ENCODE assay signal across 26 cellular contexts in the genomic region with DNA sequence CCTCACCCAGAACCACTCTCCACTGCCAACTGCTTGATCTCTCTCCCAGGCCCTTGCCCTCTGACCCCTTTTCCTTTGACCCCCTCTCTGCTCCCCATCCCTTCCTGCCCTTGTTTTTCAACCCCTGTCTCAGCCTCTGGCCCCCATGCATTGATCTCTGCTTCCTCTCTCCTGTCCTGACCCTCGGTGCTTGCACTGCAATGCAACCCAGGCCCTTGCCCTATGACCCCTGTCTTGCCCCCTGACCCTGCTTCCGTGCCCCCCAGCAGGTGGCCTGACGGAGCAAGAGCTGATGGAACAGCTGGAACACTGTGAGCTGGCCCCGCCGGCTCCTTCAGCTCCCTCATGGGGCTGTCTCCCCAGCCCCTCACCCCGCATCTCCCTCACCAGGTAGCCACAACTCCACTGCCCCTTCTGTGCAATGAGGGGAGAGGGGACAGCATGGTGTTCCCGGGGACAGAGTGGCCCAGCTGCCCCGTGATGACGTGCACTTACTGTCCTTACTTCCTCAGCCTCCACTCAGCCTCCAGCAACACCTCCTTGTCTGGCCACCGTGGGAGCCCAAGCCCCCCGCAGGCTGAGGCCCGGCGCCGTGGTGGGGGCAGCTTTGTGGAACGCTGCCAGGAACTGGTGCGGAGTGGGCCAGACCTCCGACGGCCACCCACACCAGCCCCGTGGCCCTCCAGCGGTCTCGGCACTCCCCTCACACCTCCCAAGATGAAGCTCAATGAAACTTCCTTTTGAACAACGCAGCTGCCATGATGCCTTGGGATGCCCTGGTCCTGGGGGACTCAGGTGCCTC. TPM values are rescaled to one million over a fixed set of nuclear protein-coding genes. Genes with fewer than 3 reads are reported as not detected.
DNase-seq lines count a peak whose midpoint lies in the region; ATAC-seq, FAIRE-seq and TF ChIP-seq lines count a peak whose summit lies in the region.
"Had no signal": no experiment of that assay in that cellular context is flagged by ENCODE, and none has a peak within 500 bp of the region (broad histone marks: within the 10 kb centered on the region; RNA-seq: fewer than 3 reads in every experiment).

No MANE protein-coding gene starts in this region.

- H3K4me3 Mint-ChIP-seq in activated T-cell treated with anti-CD3 and anti-CD28 coated beads, Interleukin-2, amount 50 U/mL, for 24 hours, result no peak overlapping the region
- no peak overlapping the region for H3K4me3 Mint-ChIP-seq in activated T-cell treated with anti-CD3 and anti-CD28 coated beads, Interleukin-2, amount 50 U/mL, for 72 hours
- H3K4me3 Mint-ChIP-seq: GM23338, IgD-negative memory B cell had no signal

- POLR2A ChIA-PET in RWPE1 (lab: Yijun Ruan, JAX; ENCODE audit: low non-redundant PET), result no interaction called here
- POLR2A ChIA-PET in endothelial cell of umbilical vein (lab: Charles Lee), result no interaction called here

- FAIRE-seq in endothelial cell of umbilical vein (lab: Jason Lieb, UNC) (no peak), H54 (lab: Jason Lieb, UNC) (no peak)

- no peak overlapping the region for H2AFZ ChIP-seq in endothelial cell of umbilical vein (ENCODE audit: low read depth, low read length)
- no peak overlapping the region for H2AFZ ChIP-seq in osteoblast (ENCODE audit: low read length)
- H2AFZ ChIP-seq: GM23338 had no signal

- H3K27ac ChIP-seq in RWPE1, result peak overlapping the region; percentile 48; the same call in 1 of the 2 replicates
- no peak overlapping the region for H3K27ac ChIP-seq in endothelial cell of umbilical vein (ENCODE audit: insufficient read depth, low read depth, low read length)
- no peak overlapping the region for H3K27ac ChIP-seq in osteoblast (ENCODE audit: low read depth, low read length)
- H3K27ac ChIP-seq: 22Rv1, HL-60 had no signal

- dilution Hi-C loops in endothelial cell of umbilical vein (cut with MboI; ENCODE audit: extremely low pct_ligation_motif_present, low sequenced_read_pairs), result no loop called here

- no peaks in the 10 kb centered on the region for H4K20me1 ChIP-seq in endothelial cell of umbilical vein (replicated peaks; ENCODE audit: control insufficient read depth, extremely low read depth, insufficient read depth, low read length)
- H4K20me1 ChIP-seq in osteoblast (ENCODE audit: insufficient read depth, low read length), result no peaks in the 10 kb centered on the region

- H3K36me3 Mint-ChIP-seq in activated T-cell treated with anti-CD3 and anti-CD28 coated beads, Interleukin-2, amount 50 U/mL, for 24 hours (ENCODE audit: low read depth), result peaks cover 47% of the 10 kb centered on the region
- peaks cover 2 to 7% of the 10 kb centered on the region in 2 donors for H3K36me3 Mint-ChIP-seq in activated T-cell treated with anti-CD3 and anti-CD28 coated beads, Interleukin-2, amount 50 U/mL, for 72 hours (ENCODE audit: insufficient read depth in 2 of 2)

- H3K36me3 ChIP-seq in endothelial cell of umbilical vein (ENCODE audit: control insufficient read depth in 2 of 2, extremely low read depth in 1 of 2, insufficient read depth in 2 of 2, low read length in 2 of 2) (peaks cover 3 to 4% of the 10 kb centered on the region in 2 experiments), osteoblast (ENCODE audit: insufficient read depth, low read length) (peaks cover 14% of the 10 kb centered on the region)

- TF ChIP-seq POLR2A in endothelial cell of umbilical vein (IDR thresholded peaks at IDR 0.05; ENCODE audit: low read depth, low read length) (no peak), H54 (IDR thresholded peaks at IDR 0.05; ENCODE audit: low read depth, low read length) (no peak)

- no peak overlapping the region for H3K9ac ChIP-seq in endothelial cell of umbilical vein (replicated peaks; ENCODE audit: extremely low read depth, insufficient read depth, low read length)
- H3K9ac ChIP-seq: SK-N-SH had no signal

- peaks cover 18% of the 10 kb centered on the region for H3K4me1 Mint-ChIP-seq in activated T-cell treated with anti-CD3 and anti-CD28 coated beads, Interleukin-2, amount 50 U/mL, for 24 hours (ENCODE audit: low read depth)
- H3K4me1 Mint-ChIP-seq in activated T-cell treated with anti-CD3 and anti-CD28 coated beads, Interleukin-2, amount 50 U/mL, for 72 hours (ENCODE audit: low read depth), result peaks cover 23% of the 10 kb centered on the region

- intact Hi-C loops in endothelial cell of umbilical vein (cut with micrococcal nuclease), result no loop called here

- peaks cover 13% of the 10 kb centered on the region for H3K4me1 ChIP-seq in endothelial cell of umbilical vein (ENCODE audit: control insufficient read depth, extremely low read depth, insufficient read depth, low read length)
- peaks cover 17% of the 10 kb centered on the region for H3K4me1 ChIP-seq in osteoblast (ENCODE audit: insufficient read depth, low read length)

- CTCF ChIA-PET in RWPE1 (lab: Yijun Ruan, JAX), result interaction anchor here (1.7 kb wide), 1 partner anchor 12 kb away, joined by 5 read pairs; no protein-coding TSS in a partner anchor
- CTCF ChIA-PET in endothelial cell of umbilical vein (lab: Charles Lee), result no interaction called here

- no peak for TF ChIP-seq CTCF in RWPE1 (conservative IDR thresholded peaks at IDR 0.05; ENCODE audit: low read depth)
- no peak for TF ChIP-seq CTCF in endothelial cell of umbilical vein (IDR thresholded peaks at IDR 0.05; ENCODE audit: extremely low read depth in 1 of 2, insufficient read depth in 1 of 2, low read depth in 1 of 2, low read length in 2 of 2)
- no peak for TF ChIP-seq CTCF in osteoblast (IDR thresholded peaks at IDR 0.05; ENCODE audit: extremely low read depth, low read depth, low read length)

- BruUV-seq in endothelial cell of umbilical vein (replicated peaks; lab: Mats Ljungman, UMichigan), result TSS peak; percentile 56

- H3K27me3 ChIP-seq in endothelial cell of umbilical vein (ENCODE audit: control insufficient read depth in 2 of 2, insufficient read depth in 2 of 2, low read length in 2 of 2) (no peaks in the 10 kb centered on the region), osteoblast (ENCODE audit: insufficient read depth, low read length) (no peaks in the 10 kb centered on the region)
- H3K27me3 ChIP-seq: MG63 had no signal

- H3K9me3 Mint-ChIP-seq in activated T-cell treated with anti-CD3 and anti-CD28 coated beads, Interleukin-2, amount 50 U/mL, for 24 hours, result no peaks in the 10 kb centered on the region
- no peaks in the 10 kb centered on the region for H3K9me3 Mint-ChIP-seq in activated T-cell treated with anti-CD3 and anti-CD28 coated beads, Interleukin-2, amount 50 U/mL, for 72 hours
- H3K9me3 Mint-ChIP-seq: GM23338 had no signal

- no peaks in the 10 kb centered on the region for H3K79me2 ChIP-seq in endothelial cell of umbilical vein (ENCODE audit: control insufficient read depth, insufficient read depth, low read length)
- no peaks in the 10 kb centered on the region for H3K79me2 ChIP-seq in osteoblast (ENCODE audit: insufficient read depth, low read length)

- DNase-seq in activated T-cell treated with anti-CD3 and anti-CD28 coated beads, Interleukin-2, amount 50 U/mL, for 24 hours, result no peak
- DNase-seq in activated T-cell treated with anti-CD3 and anti-CD28 coated beads, Interleukin-2, amount 50 U/mL, for 72 hours, result no peak
- DNase-seq in RWPE1 (ENCODE audit: low spot score) (no peak), endothelial cell of umbilical vein (ENCODE audit: low read depth, low spot score) (no peak), osteoblast (ENCODE audit: insufficient read length, low spot score, missing footprints) (peak; percentile 51), H54 (ENCODE audit: insufficient read length, low spot score) (no peak)
- DNase-seq: AML-193, DMS 273 treated with DMSO at 0.1 percent for 48 hours, GDM1, Kasumi-1, MG63, NCI-H1048, NCI-H1436, NCI-H1930, NCI-H345, NCI-H524 treated with DMSO at 0.1 percent for 48 hours, Right ventricle myocardium superior, SK-N-SH had no signal

- ATAC-seq in activated T-cell treated with anti-CD3 and anti-CD28 coated beads, Interleukin-2, amount 50 U/mL, for 72 hours (replicated peaks in 1 of 2), result no peak
- no peak for ATAC-seq in GM18873 (IDR thresholded peaks at IDR 0.05; ENCODE audit: low FRiP score, unreplicated experiment)
- ATAC-seq in GM19328 (IDR thresholded peaks at IDR 0.05; ENCODE audit: unreplicated experiment), result no peak
- ATAC-seq: GM23338, HCT116, Panc1 had no signal

- H3K4me2 ChIP-seq in endothelial cell of umbilical vein (ENCODE audit: insufficient read depth, low read length) (no peak overlapping the region), osteoblast (ENCODE audit: insufficient read depth, low read length) (no peak overlapping the region)
- H3K4me2 ChIP-seq: GM23338, SK-N-SH had no signal

- H3K4me3 ChIP-seq in endothelial cell of umbilical vein (replicated peaks in 1 of 3; ENCODE audit: insufficient read depth in 1 of 3, low read depth in 1 of 3, low read length in 3 of 3), result no peak overlapping the region
- H3K4me3 ChIP-seq in osteoblast (ENCODE audit: insufficient read depth, low read length), result no peak overlapping the region
- H3K4me3 ChIP-seq: GM23338, MG63 had no signal

- no peaks in the 10 kb centered on the region for H3K9me1 ChIP-seq in endothelial cell of umbilical vein (replicated peaks; ENCODE audit: control insufficient read depth, extremely low read depth, insufficient read depth, low read length)

- H3K9me3 ChIP-seq in endothelial cell of umbilical vein (replicated peaks; ENCODE audit: control insufficient read depth, insufficient read depth, low read length), result no peaks in the 10 kb centered on the region
- H3K9me3 ChIP-seq in osteoblast (ENCODE audit: low read depth, low read length), result no peaks in the 10 kb centered on the region
- H3K9me3 ChIP-seq: MG63, SK-N-SH had no signal

- no peaks in the 10 kb centered on the region for H3K27me3 Mint-ChIP-seq in activated T-cell treated with anti-CD3 and anti-CD28 coated beads, Interleukin-2, amount 50 U/mL, for 24 hours
- no peaks in the 10 kb centered on the region for H3K27me3 Mint-ChIP-seq in activated T-cell treated with anti-CD3 and anti-CD28 coated beads, Interleukin-2, amount 50 U/mL, for 72 hours (ENCODE audit: low read depth)

- peak overlapping the region; percentile 31 for H3K27ac Mint-ChIP-seq in activated T-cell treated with anti-CD3 and anti-CD28 coated beads, Interleukin-2, amount 50 U/mL, for 24 hours
- no peak overlapping the region for H3K27ac Mint-ChIP-seq in activated T-cell treated with anti-CD3 and anti-CD28 coated beads, Interleukin-2, amount 50 U/mL, for 72 hours
- H3K27ac Mint-ChIP-seq: GM23338, IgD-negative memory B cell had no signal

RNA-seq across cellular contexts. Expression of gene LTBP4, which starts 10.5 kb away (rescaled TPM):
- total RNA-seq in activated T-cell treated with anti-CD3 and anti-CD28 coated beads, Interleukin-2, amount 50 U/mL, for 72 hours, result 100 to 1,000 TPM; 164 to 195 TPM
- 38.0 and 67.4 TPM in 2 replicates for total RNA-seq in endothelial cell of umbilical vein
- 25.9 and 31.4 TPM in 2 replicates for polyA plus RNA-seq in endothelial cell of umbilical vein
- polyA plus RNA-seq in endothelial cell of umbilical vein (2011; cell fraction: cytosol; rRNA removed), result 17.5 and 20.4 TPM in 2 replicates
- 93.6 and 95.8 TPM in 2 replicates for polyA plus RNA-seq in endothelial cell of umbilical vein (2011; cell fraction: nucleus; rRNA removed)
- 72.8 and 137 TPM in 2 replicates for polyA plus RNA-seq in endothelial cell of umbilical vein (2012)
- 18.8 and 20.0 TPM in 2 replicates for polyA minus RNA-seq in endothelial cell of umbilical vein
- polyA minus RNA-seq in endothelial cell of umbilical vein (2011; cell fraction: cytosol; rRNA and poly(A)+ RNA removed), result 34.3 TPM
- 17.3 and 24.0 TPM in 2 replicates for polyA minus RNA-seq in endothelial cell of umbilical vein (2011; cell fraction: nucleus; rRNA and poly(A)+ RNA removed)
- total RNA-seq in osteoblast, result 13.6 and 16.6 TPM in 2 replicates

RNA-seq across cellular contexts. Expression of gene SHKBP1, which starts 14.0 kb away (rescaled TPM):
- 100 to 1,000 TPM; 145 to 152 TPM for total RNA-seq in activated T-cell treated with anti-CD3 and anti-CD28 coated beads, Interleukin-2, amount 50 U/mL, for 72 hours
- total RNA-seq in endothelial cell of umbilical vein (100 and 106 TPM in 2 replicates), osteoblast (16.3 and 18.9 TPM in 2 replicates)
- polyA plus RNA-seq in endothelial cell of umbilical vein, result 113 and 171 TPM in 2 replicates
- 67.5 and 75.3 TPM in 2 replicates for polyA plus RNA-seq in endothelial cell of umbilical vein (2011; cell fraction: cytosol; rRNA removed)
- 115 and 165 TPM in 2 replicates for polyA plus RNA-seq in endothelial cell of umbilical vein (2011; cell fraction: nucleus; rRNA removed)
- 90.1 and 118 TPM in 2 replicates for polyA plus RNA-seq in endothelial cell of umbilical vein (2012)
- polyA minus RNA-seq in endothelial cell of umbilical vein, result 56.6 and 78.9 TPM in 2 replicates
- 72.2 TPM for polyA minus RNA-seq in endothelial cell of umbilical vein (2011; cell fraction: cytosol; rRNA and poly(A)+ RNA removed)
- polyA minus RNA-seq in endothelial cell of umbilical vein (2011; cell fraction: nucleus; rRNA and poly(A)+ RNA removed), result 28.8 and 52.6 TPM in 2 replicates
